Comparison of ENCODE assay signal across 13 cellular contexts in genomic region chr11:21552910-21553309, GRCh38.
DNase-seq lines count a peak whose midpoint lies in the region; ATAC-seq lines count a peak whose summit lies in the region.
"Had no signal": no experiment of that assay in that cellular context is flagged by ENCODE, and none has a peak within 500 bp of the region (broad histone marks: within the 10 kb centered on the region; RNA-seq: fewer than 3 reads in every experiment).

No MANE protein-coding gene starts in this region.

- peak overlapping the region; percentile 3; the same call in 1 of the 2 replicates for H3K27ac ChIP-seq in SJCRH30
- no peak overlapping the region for H3K27ac ChIP-seq in effector memory CD4-positive, alpha-beta T cell (ENCODE audit: insufficient read depth, low read length, poor library complexity, severe bottlenecking)
- H3K27ac ChIP-seq: right atrium auricular region had no signal

- H3K4me3 ChIP-seq in SJCRH30 = no peak overlapping the region
- no peak overlapping the region for H3K4me3 ChIP-seq in effector memory CD4-positive, alpha-beta T cell (ENCODE audit: insufficient read depth, low read depth, low read length, poor library complexity, severe bottlenecking)
- H3K4me3 ChIP-seq: right atrium auricular region had no signal

- peaks cover 15% of the 10 kb centered on the region for H3K4me1 ChIP-seq in SJCRH30
- no peaks in the 10 kb centered on the region for H3K4me1 ChIP-seq in effector memory CD4-positive, alpha-beta T cell (ENCODE audit: control insufficient read depth, insufficient read depth, low read length, poor library complexity, severe bottlenecking)
- H3K4me1 ChIP-seq: right atrium auricular region had no signal

- in situ Hi-C loops in ACHN (cut with HindIII; ENCODE audit: low pct_ligation_motif_present, low pct_unique_long_range_greater_than_20kb, low sequenced_read_pairs) = no loop called here

- peak; percentile 8 for DNase-seq in ACHN
- DNase-seq in LoVo (ENCODE audit: low spot score) = peak; percentile 64
- DNase-seq in SJCRH30 = peak in 1 of 2 experiments; percentile 58
- DNase-seq in glomerular visceral epithelial cell (ENCODE audit: extremely low spot score) = peak; percentile 9
- DNase-seq in effector memory CD4-positive, alpha-beta T cell = no peak
- DNase-seq: activated naive CD8-positive, alpha-beta T cell treated with anti-CD3 and anti-CD28 coated beads, Interleukin-2, amount 10 ng/mL, durations not matched to agents 7 days and 5 days; central memory CD4-positive, alpha-beta T cell; mesenchymal stem cell; NCI-H2081 treated with DMSO at 0.1 percent for 48 hours had no signal

- ATAC-seq in GM19467 (IDR thresholded peaks at IDR 0.05; ENCODE audit: unreplicated experiment) = no peak
- ATAC-seq in HG03354 (IDR thresholded peaks at IDR 0.05; ENCODE audit: poor library complexity, severe bottlenecking, unreplicated experiment) = no peak
- no peak for ATAC-seq in HG03159 (IDR thresholded peaks at IDR 0.05; ENCODE audit: unreplicated experiment)

- H3K36me3 ChIP-seq in SJCRH30 = no peaks in the 10 kb centered on the region
- H3K36me3 ChIP-seq in effector memory CD4-positive, alpha-beta T cell (ENCODE audit: control insufficient read depth, insufficient read depth, low read length) = no peaks in the 10 kb centered on the region
- H3K36me3 ChIP-seq: right atrium auricular region had no signal

- no peaks in the 10 kb centered on the region for H3K27me3 ChIP-seq in SJCRH30
- no peaks in the 10 kb centered on the region for H3K27me3 ChIP-seq in effector memory CD4-positive, alpha-beta T cell (replicated peaks; ENCODE audit: control insufficient read depth, insufficient read depth, low read length, poor library complexity, severe bottlenecking)
- H3K27me3 ChIP-seq: right atrium auricular region had no signal

- no peaks in the 10 kb centered on the region for H3K9me3 ChIP-seq in SJCRH30 (replicated peaks)
- no peaks in the 10 kb centered on the region for H3K9me3 ChIP-seq in effector memory CD4-positive, alpha-beta T cell (ENCODE audit: control insufficient read depth, low read length)
- H3K9me3 ChIP-seq: right atrium auricular region had no signal

Comparison
In these comparisons a context has a peak if more than half of its experiments do, and no peak if none do; other contexts are left out.
1. DNase-seq: peak in ACHN (single experiment), LoVo (single experiment) and glomerular visceral epithelial cell (single experiment); none in effector memory CD4-positive, alpha-beta T cell (0 of 3).